11 cellular contexts compared by ENCODE assay signal in genomic region chr6:69233195-69233524, GRCh38.
DNase-seq lines count a peak whose midpoint lies in the region; ATAC-seq, FAIRE-seq and TF ChIP-seq lines count a peak whose summit lies in the region.
"Had no signal": no experiment of that assay in that cellular context is flagged by ENCODE, and none has a peak within 500 bp of the region (broad histone marks: within the 10 kb centered on the region; RNA-seq: fewer than 3 reads in every experiment).

No MANE protein-coding gene starts in this region.

- H3K36me3 ChIP-seq in kidney (ENCODE audit: control insufficient read depth in 1 of 2, insufficient read depth in 2 of 2, low read length in 2 of 2) (no peaks in the 10 kb centered on the region), mesendoderm (ENCODE audit: control insufficient read depth, insufficient read depth, low read length) (no peaks in the 10 kb centered on the region)
- H3K36me3 ChIP-seq: vagina had no signal

- H3K4me2 ChIP-seq in mesendoderm (ENCODE audit: low read length): no peak overlapping the region

- no peak overlapping the region for H3K56ac ChIP-seq in mesendoderm (ENCODE audit: low read length)

- no TSS peak for BruUV-seq in Calu3 (replicated peaks; lab: Mats Ljungman, UMichigan)

- no peak for FAIRE-seq in kidney (lab: Jason Lieb, UNC)

- H4K8ac ChIP-seq in mesendoderm (ENCODE audit: low read depth, low read length): no peak overlapping the region

- H3K27me3 Mint-ChIP-seq in Calu3 (ENCODE audit: unreplicated experiment) (peaks cover 31% of the 10 kb centered on the region), endothelial cell (ENCODE audit: unreplicated experiment) (no peaks in the 10 kb centered on the region)

- intact Hi-C loops in Calu3 (cut with micrococcal nuclease; ENCODE audit: unreplicated experiment): no loop called here
- intact Hi-C loops in kidney (cut with DNase I): no loop called here

- no peak overlapping the region for H2AK5ac ChIP-seq in mesendoderm (ENCODE audit: low read length)

- H3K27ac Mint-ChIP-seq in Calu3 (ENCODE audit: unreplicated experiment): no peak overlapping the region
- H3K27ac Mint-ChIP-seq in endothelial cell (ENCODE audit: unreplicated experiment): no peak overlapping the region

- no CpG with 5 or more reads among the region's 12 CpGs for WGBS in mesendoderm (ENCODE audit: extremely low coverage, insufficient coverage, low lambda C conversion rate)

- peak; percentile 80 for DNase-seq in NCI-H2227 treated with DMSO at 0.1 percent for 48 hours (lab: John Stamatoyannopoulos, UW)
- DNase-seq in foreskin keratinocyte: no peak
- DNase-seq in Calu3: no peak
- DNase-seq in endothelial cell (ENCODE audit: low spot score): no peak
- no peak for DNase-seq in kidney
- no peak for DNase-seq in mesendoderm
- DNase-seq: activated gamma-delta T cell treated with Interleukin-2 at 50 U/mL for 16 hours, cortex of kidney had no signal

- ATAC-seq in GM21381 (IDR thresholded peaks at IDR 0.05; ENCODE audit: unreplicated experiment) (peak; percentile 13), foreskin keratinocyte (peak; percentile 41)

- no peaks in the 10 kb centered on the region for H3K9me3 ChIP-seq in kidney (ENCODE audit: control insufficient read depth in 1 of 2, low read length in 2 of 2)
- H3K9me3 ChIP-seq: vagina had no signal

- no peaks in the 10 kb centered on the region for H3K27me3 ChIP-seq in foreskin keratinocyte
- H3K27me3 ChIP-seq in mesendoderm (ENCODE audit: insufficient read depth, low read length, poor library complexity): no peaks in the 10 kb centered on the region
- H3K27me3 ChIP-seq: vagina had no signal

- H3K18ac ChIP-seq in mesendoderm (ENCODE audit: low read length): no peak overlapping the region

- H3K4me3 Mint-ChIP-seq in Calu3 (ENCODE audit: low read depth, unreplicated experiment) (no peak overlapping the region), endothelial cell (ENCODE audit: unreplicated experiment) (no peak overlapping the region)

- CTCF ChIA-PET in Calu3 (lab: Charles Lee): interaction anchor here (0.6 kb wide), 1 partner anchor 13 kb away, joined by 3 read pairs; no protein-coding TSS in a partner anchor

- H3K9me3 Mint-ChIP-seq in Calu3 (ENCODE audit: low read depth, unreplicated experiment): no peaks in the 10 kb centered on the region
- no peaks in the 10 kb centered on the region for H3K9me3 Mint-ChIP-seq in endothelial cell (ENCODE audit: unreplicated experiment)

- H2BK120ac ChIP-seq in mesendoderm (ENCODE audit: low read depth, low read length): no peak overlapping the region

- H3K4me1 ChIP-seq in foreskin keratinocyte: no peaks in the 10 kb centered on the region
- H3K4me1 ChIP-seq in kidney (ENCODE audit: control insufficient read depth in 1 of 2, insufficient read depth in 1 of 2, low read depth in 1 of 2, low read length in 2 of 2): peaks cover 0 to 2% of the 10 kb centered on the region in 2 donors
- no peaks in the 10 kb centered on the region for H3K4me1 ChIP-seq in mesendoderm (ENCODE audit: control insufficient read depth, low read depth, low read length)
- H3K4me1 ChIP-seq: vagina had no signal

- H3K9ac ChIP-seq in kidney (ENCODE audit: low read length in 2 of 2) (no peak overlapping the region), mesendoderm (ENCODE audit: low read length) (no peak overlapping the region)

- TF ChIP-seq CTCF in 22Rv1 (IDR thresholded peaks at IDR 0.05): no peak
- no peak for TF ChIP-seq CTCF in foreskin keratinocyte (conservative IDR thresholded peaks at IDR 0.05)
- no peak for TF ChIP-seq CTCF in Calu3 (IDR thresholded peaks at IDR 0.05; ENCODE audit: unreplicated experiment)
- no peak for TF ChIP-seq CTCF in endothelial cell (IDR thresholded peaks at IDR 0.05; ENCODE audit: unreplicated experiment)
- no peak for TF ChIP-seq CTCF in kidney (IDR thresholded peaks at IDR 0.05; ENCODE audit: borderline replicate concordance, extremely low read depth, insufficient read depth)

- H2BK5ac ChIP-seq in mesendoderm (ENCODE audit: low read length): no peak overlapping the region

- H3K36me3 Mint-ChIP-seq in Calu3 (ENCODE audit: insufficient read depth, unreplicated experiment) (no peaks in the 10 kb centered on the region), endothelial cell (ENCODE audit: low read depth, unreplicated experiment) (no peaks in the 10 kb centered on the region)

- no peak overlapping the region for H2BK15ac ChIP-seq in mesendoderm (replicated peaks; ENCODE audit: low read depth)

- H3K4me3 ChIP-seq in kidney (ENCODE audit: low read length in 2 of 2) (no peak overlapping the region), mesendoderm (ENCODE audit: low read length) (no peak overlapping the region)
- H3K4me3 ChIP-seq: vagina had no signal

- H3K23ac ChIP-seq in mesendoderm (ENCODE audit: low read length): no peak overlapping the region

- H3K4me1 Mint-ChIP-seq in Calu3 (ENCODE audit: low read depth, unreplicated experiment): no peaks in the 10 kb centered on the region
- peaks cover 4% of the 10 kb centered on the region for H3K4me1 Mint-ChIP-seq in endothelial cell (ENCODE audit: unreplicated experiment)

- H3K4ac ChIP-seq in mesendoderm (ENCODE audit: low read depth, low read length): no peak overlapping the region

- H4K5ac ChIP-seq in mesendoderm (ENCODE audit: low read length): no peak overlapping the region

- no peaks in the 10 kb centered on the region for H3K79me2 ChIP-seq in mesendoderm (ENCODE audit: control insufficient read depth, insufficient read depth, low read length)

- H3K79me1 ChIP-seq in mesendoderm (ENCODE audit: low read length): no peaks in the 10 kb centered on the region

- peak overlapping the region; percentile 71 for H3K27ac ChIP-seq in 22Rv1
- no peak overlapping the region for H3K27ac ChIP-seq in foreskin keratinocyte
- H3K27ac ChIP-seq in kidney (ENCODE audit: low read depth in 2 of 2, low read length in 2 of 2): no peak overlapping the region
- H3K27ac ChIP-seq in mesendoderm (ENCODE audit: low read depth, low read length): no peak overlapping the region
- H3K27ac ChIP-seq: vagina had no signal
